ENCODE assay signal across 26 cellular contexts in genomic region chr11:37908224-37908558, GRCh38.
"Had no signal": no experiment of that assay in that cellular context is flagged by ENCODE, and none has a peak within 500 bp of the region (broad histone marks: within the 10 kb centered on the region; RNA-seq: fewer than 3 reads in every experiment).

No MANE protein-coding gene starts in this region.

- H3K4me3 Mint-ChIP-seq: activated CD8-positive, alpha-beta T cell treated with anti-CD3 and anti-CD28 coated beads for 36 hours; activated naive CD4-positive, alpha-beta T cell treated with anti-CD3 and anti-CD28 coated beads, Interleukin-2, amount 10 ng/mL, durations not matched to agents 7 days and 5 days; activated naive CD8-positive, alpha-beta T cell treated with anti-CD3 and anti-CD28 coated beads for 36 hours; activated T-cell treated with anti-CD3 and anti-CD28 coated beads, Interleukin-2, amount 50 U/mL, for 72 hours had no signal

- H3K27ac Mint-ChIP-seq: activated CD8-positive, alpha-beta T cell treated with anti-CD3 and anti-CD28 coated beads for 36 hours; activated naive CD4-positive, alpha-beta T cell treated with anti-CD3 and anti-CD28 coated beads, Interleukin-2, amount 10 ng/mL, durations not matched to agents 7 days and 5 days; activated naive CD8-positive, alpha-beta T cell treated with anti-CD3 and anti-CD28 coated beads for 36 hours; activated T-cell treated with anti-CD3 and anti-CD28 coated beads, Interleukin-2, amount 50 U/mL, for 72 hours; activated T-helper 2 cell treated with anti-CD3 and anti-CD28 coated beads, Interferon-gamma antibody, Interleukin-2, Interleukin-4, amounts not matched to agents 10 μg/mL and 5 μg/mL and 100 μg/mL, durations not matched to agents 14 hours and 24 hours and 36 hours had no signal

- H3K4me1 Mint-ChIP-seq: activated naive CD4-positive, alpha-beta T cell treated with anti-CD3 and anti-CD28 coated beads, Interleukin-2, amount 10 ng/mL, durations not matched to agents 7 days and 5 days; activated naive CD8-positive, alpha-beta T cell treated with anti-CD3 and anti-CD28 coated beads for 36 hours had no signal

- H3K27me3 Mint-ChIP-seq: activated CD8-positive, alpha-beta T cell treated with anti-CD3 and anti-CD28 coated beads for 36 hours; activated naive CD4-positive, alpha-beta T cell treated with anti-CD3 and anti-CD28 coated beads, Interleukin-2, amount 10 ng/mL, durations not matched to agents 7 days and 5 days; activated naive CD8-positive, alpha-beta T cell treated with anti-CD3 and anti-CD28 coated beads for 36 hours had no signal

- H3K36me3 Mint-ChIP-seq: activated naive CD4-positive, alpha-beta T cell treated with anti-CD3 and anti-CD28 coated beads, Interleukin-2, amount 10 ng/mL, durations not matched to agents 7 days and 5 days; activated naive CD8-positive, alpha-beta T cell treated with anti-CD3 and anti-CD28 coated beads for 36 hours had no signal

- DNase-seq: activated CD4-positive, alpha-beta T cell treated with anti-CD3 and anti-CD28 coated beads for 4 hours; activated CD8-positive, alpha-beta memory T cell treated with anti-CD3 and anti-CD28 coated beads, Interleukin-2, amount 50 U/mL, for 4 hours; activated CD8-positive, alpha-beta T cell treated with anti-CD3 and anti-CD28 coated beads for 36 hours; activated gamma-delta T cell treated with Interleukin-2 at 50 U/mL for 16 hours; activated naive CD4-positive, alpha-beta T cell treated with anti-CD3 and anti-CD28 coated beads, Interleukin-2, amount 10 ng/mL, durations not matched to agents 7 days and 5 days; activated naive CD8-positive, alpha-beta T cell treated with anti-CD3 and anti-CD28 coated beads for 36 hours; activated T-cell treated with anti-CD3 and anti-CD28 coated beads, Interleukin-2, amount 50 U/mL, for 72 hours; KG1; NCI-H1092 treated with DMSO at 0.1 percent for 48 hours; NCI-H1417 treated with DMSO at 0.1 percent for 48 hours; NCI-H1694; NCI-H2029; NCI-H2107; NCI-H2171 treated with DMSO at 0.1 percent for 48 hours; NCI-H226; NCI-H526 treated with DMSO at 0.1 percent for 48 hours; NCI-H82; NK-92 treated with Interleukin-12 subunit alpha and Interleukin-12 subunit beta, amount 100 ng/mL, for 24 hours; OCI-M1; Right ventricle myocardium superior; RPMI8226; SW 1271 had no signal

- ATAC-seq: activated CD4-positive, CD25-positive, alpha-beta regulatory T cell treated with anti-CD3 and anti-CD28 coated beads, Interleukin-2, amount 50 U/mL, for 24 hours; activated CD8-positive, alpha-beta T cell treated with anti-CD3 and anti-CD28 coated beads for 36 hours; activated T-cell treated with anti-CD3 and anti-CD28 coated beads, Interleukin-2, amount 50 U/mL, for 72 hours; Panc1; SK-N-SH treated with all-trans-retinoic acid at 6 μM for 48 hours had no signal
